In the genomic region with DNA sequence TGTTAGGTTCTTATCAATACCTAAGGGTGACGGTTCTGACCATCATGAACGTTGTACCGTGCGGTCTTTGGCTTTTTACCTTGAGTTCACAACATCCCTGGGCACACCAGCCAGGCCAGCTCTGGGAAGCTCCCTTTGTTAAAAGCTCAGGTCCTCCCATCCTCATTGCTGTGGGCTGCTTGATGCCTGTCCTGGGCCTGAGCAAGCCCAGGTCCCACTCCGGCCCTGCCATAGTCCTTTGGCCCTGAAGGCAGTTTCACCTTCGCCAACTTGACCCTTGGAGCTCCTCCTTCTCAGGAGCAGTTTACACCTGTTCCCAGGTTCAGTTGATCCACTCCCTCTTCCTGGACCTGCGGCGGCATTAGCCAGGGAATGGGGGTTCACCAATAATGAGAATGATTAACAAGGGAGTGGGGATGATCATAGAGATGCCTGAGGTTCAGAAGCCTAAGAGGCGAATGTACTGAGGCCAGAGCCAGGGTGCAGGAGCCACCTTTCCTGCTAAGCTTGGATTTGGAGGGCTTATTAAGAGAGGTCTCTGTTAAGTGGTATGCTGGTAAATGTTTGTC, we compare ENCODE assay signal across 21 cellular contexts. TPM values are rescaled to one million over a fixed set of nuclear protein-coding genes. Genes with fewer than 3 reads are reported as not detected.
"Had no signal": no experiment of that assay in that cellular context is flagged by ENCODE, and none has a peak within 500 bp of the region (broad histone marks: within the 10 kb centered on the region; RNA-seq: fewer than 3 reads in every experiment).

No MANE protein-coding gene starts in this region.

- H3K4me1 Mint-ChIP-seq: activated naive CD4-positive, alpha-beta T cell treated with anti-CD3 and anti-CD28 coated beads, Interleukin-2, amount 50 U/mL, for 24 hours; T-cell had no signal

- H3K4me3 ChIP-seq: body of pancreas, cardiac muscle cell, prostate gland, spleen, thyroid gland had no signal

- H3K27me3 ChIP-seq: body of pancreas, cardiac muscle cell, foreskin keratinocyte, spleen, thyroid gland had no signal

- H3K27ac Mint-ChIP-seq: activated naive CD4-positive, alpha-beta T cell treated with anti-CD3 and anti-CD28 coated beads, Interleukin-2, amount 50 U/mL, for 24 hours; natural killer cell treated with Interleukin-12 subunit alpha and Interleukin-12 subunit beta and Interleukin-15 and Interleukin-18, amount 100 ng/mL, for 72 hours; T-cell; T-helper 2 cell treated with Interferon-gamma antibody and Interleukin-4, amounts not matched to agents 5 μg/mL and 100 μg/mL, for 36 hours had no signal

- H3K27ac ChIP-seq: body of pancreas, cardiac muscle cell, foreskin keratinocyte, prostate gland, spleen, thyroid gland, VCaP had no signal

- H3K4me3 Mint-ChIP-seq: activated naive CD4-positive, alpha-beta T cell treated with anti-CD3 and anti-CD28 coated beads, Interleukin-2, amount 50 U/mL, for 24 hours; natural killer cell treated with Interleukin-12 subunit alpha and Interleukin-12 subunit beta and Interleukin-15 and Interleukin-18, amount 100 ng/mL, for 72 hours; T-cell; T-helper 2 cell treated with Interferon-gamma antibody and Interleukin-4, amounts not matched to agents 5 μg/mL and 100 μg/mL, for 36 hours had no signal

- DNase-seq: activated CD4-positive, alpha-beta T cell treated with anti-CD3 and anti-CD28 coated beads, Interleukin-2, amount 50 U/mL, for 48 hours; activated gamma-delta T cell treated with Interleukin-2 at 50 U/mL for 16 hours; anterior cingulate cortex; body of pancreas; foreskin keratinocyte; glutamatergic neuron; hippocampal formation; spleen; stimulated activated CD4-positive, alpha-beta T cell treated with anti-CD3 and anti-CD28 coated beads, Interleukin-4, amount 100 ng/mL, for 24 hours; stimulated activated naive CD8-positive, alpha-beta T cell treated with anti-CD3 and anti-CD28 coated beads, Interleukin-15, Interleukin-2, amounts not matched to agents 100 U/mL and 50 U/mL, for 24 hours; substantia nigra; T-cell; thyroid gland had no signal

- ATAC-seq: body of pancreas; foreskin keratinocyte; natural killer cell treated with Interleukin-12 subunit alpha and Interleukin-12 subunit beta and Interleukin-15 and Interleukin-18, amount 100 ng/mL, for 72 hours; stimulated activated naive CD8-positive, alpha-beta T cell treated with anti-CD3 and anti-CD28 coated beads, Interleukin-15, Interleukin-2, amounts not matched to agents 100 U/mL and 50 U/mL, for 24 hours; T-cell had no signal

- H3K9me3 ChIP-seq: body of pancreas, prostate gland, thyroid gland had no signal

- H3K9me3 Mint-ChIP-seq: activated naive CD4-positive, alpha-beta T cell treated with anti-CD3 and anti-CD28 coated beads, Interleukin-2, amount 50 U/mL, for 24 hours; natural killer cell treated with Interleukin-12 subunit alpha and Interleukin-12 subunit beta and Interleukin-15 and Interleukin-18, amount 100 ng/mL, for 72 hours; T-helper 2 cell treated with Interferon-gamma antibody and Interleukin-4, amounts not matched to agents 5 μg/mL and 100 μg/mL, for 36 hours had no signal

- H3K36me3 ChIP-seq: prostate gland had no signal

- FAIRE-seq: endometrium had no signal

- H3K27me3 Mint-ChIP-seq: activated naive CD4-positive, alpha-beta T cell treated with anti-CD3 and anti-CD28 coated beads, Interleukin-2, amount 50 U/mL, for 24 hours; natural killer cell treated with Interleukin-12 subunit alpha and Interleukin-12 subunit beta and Interleukin-15 and Interleukin-18, amount 100 ng/mL, for 72 hours; T-cell had no signal

- H3K4me1 ChIP-seq: foreskin keratinocyte, prostate gland, spleen, thyroid gland had no signal

RNA-seq across cellular contexts. Expression of a gene that starts 45.7 kb away (rescaled TPM):
- total RNA-seq: cardiac muscle cell, osteocyte had no signal
- polyA plus RNA-seq: cardiac muscle cell had no signal
